1 cellular context compared by ENCODE assay signal in the genomic region with DNA sequence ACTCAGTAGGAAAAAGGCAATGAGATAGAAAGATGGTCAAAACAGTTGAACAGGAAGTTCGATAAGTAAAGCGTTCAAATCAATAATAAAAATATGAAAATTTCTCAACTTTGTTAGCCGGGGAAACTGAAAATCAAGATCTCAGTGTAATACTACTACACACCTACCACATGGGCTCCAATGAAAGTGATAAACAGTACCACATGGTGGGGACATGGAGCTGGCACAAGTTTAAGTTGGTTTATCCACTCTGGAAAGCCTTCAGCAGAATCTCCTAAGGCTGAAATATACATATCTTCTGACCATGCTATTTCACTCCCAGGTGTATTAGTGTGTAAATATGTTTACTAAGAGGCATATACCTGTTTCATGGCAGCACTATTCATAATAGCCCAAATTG.
TF ChIP-seq lines count a peak whose summit lies in the region.

No MANE protein-coding gene starts in this region.

TF ChIP-seq in A549, 52 proteins besides CTCF, POLR2A, EP300 and RAD21:
- TF ChIP-seq SMC3 (IDR thresholded peaks at IDR 0.05), result peak; percentile 35; the same call in 2 of the 3 replicates
- TF ChIP-seq, protein P1, sequence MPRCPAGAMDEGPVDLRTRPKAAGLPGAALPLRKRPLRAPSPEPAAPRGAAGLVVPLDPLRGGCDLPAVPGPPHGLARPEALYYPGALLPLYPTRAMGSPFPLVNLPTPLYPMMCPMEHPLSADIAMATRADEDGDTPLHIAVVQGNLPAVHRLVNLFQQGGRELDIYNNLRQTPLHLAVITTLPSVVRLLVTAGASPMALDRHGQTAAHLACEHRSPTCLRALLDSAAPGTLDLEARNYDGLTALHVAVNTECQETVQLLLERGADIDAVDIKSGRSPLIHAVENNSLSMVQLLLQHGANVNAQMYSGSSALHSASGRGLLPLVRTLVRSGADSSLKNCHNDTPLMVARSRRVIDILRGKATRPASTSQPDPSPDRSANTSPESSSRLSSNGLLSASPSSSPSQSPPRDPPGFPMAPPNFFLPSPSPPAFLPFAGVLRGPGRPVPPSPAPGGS (IDR thresholded peaks at IDR 0.05), result no peak
TF ChIP-seq in A549: peak in this region for 1.
